8 cellular contexts compared by ENCODE assay signal in genomic region chr19:50835103-50835784, GRCh38. TPM values are rescaled to one million over a fixed set of nuclear protein-coding genes. Genes with fewer than 3 reads are reported as not detected.
DNase-seq lines count a peak whose midpoint lies in the region; ATAC-seq lines count a peak whose summit lies in the region.

No MANE protein-coding gene starts in this region.

- peaks cover 46% of the 10 kb centered on the region for H3K27me3 Mint-ChIP-seq in activated CD4-positive, alpha-beta T cell treated with anti-CD3 and anti-CD28 coated beads for 36 hours
- H3K27me3 Mint-ChIP-seq in activated CD4-positive, alpha-beta memory T cell treated with anti-CD3 and anti-CD28 coated beads, Interleukin-2, amount 10 ng/mL, durations not matched to agents 7 days and 5 days, result peaks cover 26% of the 10 kb centered on the region
- peaks cover 94% of the 10 kb centered on the region for H3K27me3 Mint-ChIP-seq in stimulated activated naive CD8-positive, alpha-beta T cell treated with anti-CD3 and anti-CD28 coated beads, Interleukin-15, amount 100 ng/mL, for 72 hours

- ATAC-seq in activated CD4-positive, alpha-beta T cell treated with anti-CD3 and anti-CD28 coated beads for 36 hours, result no peak
- ATAC-seq in stimulated activated naive CD8-positive, alpha-beta T cell treated with anti-CD3 and anti-CD28 coated beads, Interleukin-15, amount 100 ng/mL, for 72 hours, result no peak

- no peaks in the 10 kb centered on the region for H3K36me3 Mint-ChIP-seq in activated CD4-positive, alpha-beta T cell treated with anti-CD3 and anti-CD28 coated beads for 36 hours (ENCODE audit: low read depth)
- no peaks in the 10 kb centered on the region for H3K36me3 Mint-ChIP-seq in activated CD4-positive, alpha-beta memory T cell treated with anti-CD3 and anti-CD28 coated beads, Interleukin-2, amount 10 ng/mL, durations not matched to agents 7 days and 5 days (ENCODE audit: low read depth)

- CTCF ChIA-PET in activated CD4-positive, alpha-beta T cell treated with anti-CD3 and anti-CD28 coated beads for 36 hours (lab: Charles Lee), result interaction anchor here (1.1 kb wide), 1 partner anchor 38 kb away, joined by 4 read pairs; no protein-coding TSS in a partner anchor
- CTCF ChIA-PET in activated CD4-positive, alpha-beta memory T cell treated with anti-CD3 and anti-CD28 coated beads, Interleukin-2, amount 10 ng/mL, durations not matched to agents 7 days and 5 days (lab: Charles Lee), result no interaction called here

- H3K4me1 Mint-ChIP-seq in activated CD4-positive, alpha-beta T cell treated with anti-CD3 and anti-CD28 coated beads for 36 hours, result peaks cover 7% of the 10 kb centered on the region
- peaks cover 11% of the 10 kb centered on the region for H3K4me1 Mint-ChIP-seq in activated CD4-positive, alpha-beta memory T cell treated with anti-CD3 and anti-CD28 coated beads, Interleukin-2, amount 10 ng/mL, durations not matched to agents 7 days and 5 days
- H3K4me1 Mint-ChIP-seq in stimulated activated naive CD8-positive, alpha-beta T cell treated with anti-CD3 and anti-CD28 coated beads, Interleukin-15, amount 100 ng/mL, for 72 hours, result peaks cover 26% of the 10 kb centered on the region

- DNase-seq in activated CD4-positive, alpha-beta T cell treated with anti-CD3 and anti-CD28 coated beads for 36 hours, result no peak
- DNase-seq in activated CD4-positive, alpha-beta T cell treated with anti-CD3 and anti-CD28 coated beads for 48 hours, result no peak
- DNase-seq in activated CD4-positive, alpha-beta memory T cell treated with anti-CD3 and anti-CD28 coated beads, Interleukin-2, amount 10 ng/mL, durations not matched to agents 7 days and 5 days, result no peak
- DNase-seq in stimulated activated naive CD8-positive, alpha-beta T cell treated with anti-CD3 and anti-CD28 coated beads, Interleukin-15, amount 100 ng/mL, for 72 hours, result no peak
- DNase-seq in stimulated activated CD4-positive, alpha-beta T cell treated with anti-CD3 and anti-CD28 coated beads, Interleukin-1b, Interleukin-23, amount 100 ng/mL, for 48 hours, result no peak
- no peak for DNase-seq in NCI-H187 (lab: John Stamatoyannopoulos, UW)
- DNase-seq in stimulated activated naive CD4-positive, alpha-beta T cell treated with Interleukin-2 at 50 U/mL for 16 hours (lab: John Stamatoyannopoulos, UW), result no peak

- H3K4me3 ChIP-seq in iPS-18c (ENCODE audit: insufficient read depth, low read depth, low read length), result peak overlapping the region; percentile 79

- POLR2A ChIA-PET in activated CD4-positive, alpha-beta T cell treated with anti-CD3 and anti-CD28 coated beads for 36 hours (lab: Charles Lee), result interaction anchor here (0.6 kb wide), 1 partner anchor 297 kb away, joined by 3 read pairs; no protein-coding TSS in a partner anchor
- POLR2A ChIA-PET in activated CD4-positive, alpha-beta memory T cell treated with anti-CD3 and anti-CD28 coated beads, Interleukin-2, amount 10 ng/mL, durations not matched to agents 7 days and 5 days (lab: Charles Lee), result no interaction called here

- H3K27ac Mint-ChIP-seq in activated CD4-positive, alpha-beta T cell treated with anti-CD3 and anti-CD28 coated beads for 36 hours, result no peak overlapping the region
- H3K27ac Mint-ChIP-seq in activated CD4-positive, alpha-beta memory T cell treated with anti-CD3 and anti-CD28 coated beads, Interleukin-2, amount 10 ng/mL, durations not matched to agents 7 days and 5 days, result no peak overlapping the region
- peak overlapping the region in 1 of 2 donors; percentile 83 for H3K27ac Mint-ChIP-seq in stimulated activated naive CD8-positive, alpha-beta T cell treated with anti-CD3 and anti-CD28 coated beads, Interleukin-15, amount 100 ng/mL, for 72 hours

- no peaks in the 10 kb centered on the region for H3K9me3 Mint-ChIP-seq in activated CD4-positive, alpha-beta T cell treated with anti-CD3 and anti-CD28 coated beads for 36 hours (ENCODE audit: low read depth)
- H3K9me3 Mint-ChIP-seq in activated CD4-positive, alpha-beta memory T cell treated with anti-CD3 and anti-CD28 coated beads, Interleukin-2, amount 10 ng/mL, durations not matched to agents 7 days and 5 days, result no peaks in the 10 kb centered on the region
- no peaks in the 10 kb centered on the region for H3K9me3 Mint-ChIP-seq in stimulated activated naive CD8-positive, alpha-beta T cell treated with anti-CD3 and anti-CD28 coated beads, Interleukin-15, amount 100 ng/mL, for 72 hours

- H3K9me3 ChIP-seq in iPS-18c (ENCODE audit: control insufficient read depth, insufficient read depth, low read length), result no peaks in the 10 kb centered on the region

- H3K4me3 Mint-ChIP-seq in activated CD4-positive, alpha-beta T cell treated with anti-CD3 and anti-CD28 coated beads for 36 hours, result peak overlapping the region; percentile 68
- H3K4me3 Mint-ChIP-seq in activated CD4-positive, alpha-beta memory T cell treated with anti-CD3 and anti-CD28 coated beads, Interleukin-2, amount 10 ng/mL, durations not matched to agents 7 days and 5 days, result peak overlapping the region; percentile 74
- peak overlapping the region; percentile 78 to 85 for H3K4me3 Mint-ChIP-seq in stimulated activated naive CD8-positive, alpha-beta T cell treated with anti-CD3 and anti-CD28 coated beads, Interleukin-15, amount 100 ng/mL, for 72 hours

- intact Hi-C loops in activated CD4-positive, alpha-beta T cell treated with anti-CD3 and anti-CD28 coated beads for 36 hours (cut with DNase I, micrococcal nuclease), result loop anchor here in 1 of 2 experiments (5.0 kb wide), 1 partner anchor 87 kb away; no protein-coding TSS in a partner anchor

RNA-seq across cellular contexts. Expression of gene KLK15, which starts 1.9 kb away (rescaled TPM):
- not detected for total RNA-seq in activated CD4-positive, alpha-beta T cell treated with anti-CD3 and anti-CD28 coated beads for 36 hours
- total RNA-seq in activated CD4-positive, alpha-beta memory T cell treated with anti-CD3 and anti-CD28 coated beads, Interleukin-2, amount 10 ng/mL, durations not matched to agents 7 days and 5 days, result not detected

RNA-seq across cellular contexts. Expression of gene KLK1, which starts 11.7 kb away (rescaled TPM):
- 1 to 10 TPM; 2.4 to 2.6 TPM for total RNA-seq in activated CD4-positive, alpha-beta T cell treated with anti-CD3 and anti-CD28 coated beads for 36 hours
- 1 to 10 TPM; 2.2 to 2.6 TPM for total RNA-seq in activated CD4-positive, alpha-beta memory T cell treated with anti-CD3 and anti-CD28 coated beads, Interleukin-2, amount 10 ng/mL, durations not matched to agents 7 days and 5 days

RNA-seq across cellular contexts. Expression of gene KLK3, which starts 19.5 kb away (rescaled TPM):
- not detected for total RNA-seq in activated CD4-positive, alpha-beta T cell treated with anti-CD3 and anti-CD28 coated beads for 36 hours
- not detected for total RNA-seq in activated CD4-positive, alpha-beta memory T cell treated with anti-CD3 and anti-CD28 coated beads, Interleukin-2, amount 10 ng/mL, durations not matched to agents 7 days and 5 days

RNA-seq across cellular contexts. Expression of gene KLK2, which starts 38.0 kb away (rescaled TPM):
- total RNA-seq in activated CD4-positive, alpha-beta T cell treated with anti-CD3 and anti-CD28 coated beads for 36 hours, result not detected
- total RNA-seq in activated CD4-positive, alpha-beta memory T cell treated with anti-CD3 and anti-CD28 coated beads, Interleukin-2, amount 10 ng/mL, durations not matched to agents 7 days and 5 days, result under 1 TPM in 1 of 2 experiments, not detected in 1; 0.35 TPM

RNA-seq across cellular contexts. Expression of gene ACP4, which starts 45.0 kb away (rescaled TPM):
- not detected for total RNA-seq in activated CD4-positive, alpha-beta T cell treated with anti-CD3 and anti-CD28 coated beads for 36 hours
- not detected for total RNA-seq in activated CD4-positive, alpha-beta memory T cell treated with anti-CD3 and anti-CD28 coated beads, Interleukin-2, amount 10 ng/mL, durations not matched to agents 7 days and 5 days
